In the genomic region with DNA sequence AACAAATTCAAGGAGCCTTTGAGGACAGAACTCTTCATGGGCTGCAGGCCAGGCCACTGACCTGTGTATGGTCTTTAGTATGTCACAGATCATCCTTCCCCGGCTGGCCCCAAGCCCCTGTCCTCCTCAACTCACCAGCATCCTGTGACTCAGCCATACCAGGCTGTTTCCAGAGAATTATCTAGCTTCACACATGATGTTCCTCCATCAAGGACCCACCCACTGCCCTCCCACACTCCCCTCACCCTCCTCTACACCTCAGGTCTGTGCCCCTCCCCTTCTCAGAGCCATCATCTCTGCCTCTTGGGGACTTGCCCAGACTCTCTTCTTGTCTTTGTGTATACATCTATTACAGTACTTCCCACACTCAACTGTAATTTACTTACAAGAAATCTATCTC, we compare ENCODE assay signal across 1 cellular context.
TF ChIP-seq lines count a peak whose summit lies in the region.

No MANE protein-coding gene starts in this region.

TF ChIP-seq in K562, 482 proteins besides CTCF, POLR2A, EP300 and RAD21 (continued from another document):
- TF ChIP-seq, protein P1, sequence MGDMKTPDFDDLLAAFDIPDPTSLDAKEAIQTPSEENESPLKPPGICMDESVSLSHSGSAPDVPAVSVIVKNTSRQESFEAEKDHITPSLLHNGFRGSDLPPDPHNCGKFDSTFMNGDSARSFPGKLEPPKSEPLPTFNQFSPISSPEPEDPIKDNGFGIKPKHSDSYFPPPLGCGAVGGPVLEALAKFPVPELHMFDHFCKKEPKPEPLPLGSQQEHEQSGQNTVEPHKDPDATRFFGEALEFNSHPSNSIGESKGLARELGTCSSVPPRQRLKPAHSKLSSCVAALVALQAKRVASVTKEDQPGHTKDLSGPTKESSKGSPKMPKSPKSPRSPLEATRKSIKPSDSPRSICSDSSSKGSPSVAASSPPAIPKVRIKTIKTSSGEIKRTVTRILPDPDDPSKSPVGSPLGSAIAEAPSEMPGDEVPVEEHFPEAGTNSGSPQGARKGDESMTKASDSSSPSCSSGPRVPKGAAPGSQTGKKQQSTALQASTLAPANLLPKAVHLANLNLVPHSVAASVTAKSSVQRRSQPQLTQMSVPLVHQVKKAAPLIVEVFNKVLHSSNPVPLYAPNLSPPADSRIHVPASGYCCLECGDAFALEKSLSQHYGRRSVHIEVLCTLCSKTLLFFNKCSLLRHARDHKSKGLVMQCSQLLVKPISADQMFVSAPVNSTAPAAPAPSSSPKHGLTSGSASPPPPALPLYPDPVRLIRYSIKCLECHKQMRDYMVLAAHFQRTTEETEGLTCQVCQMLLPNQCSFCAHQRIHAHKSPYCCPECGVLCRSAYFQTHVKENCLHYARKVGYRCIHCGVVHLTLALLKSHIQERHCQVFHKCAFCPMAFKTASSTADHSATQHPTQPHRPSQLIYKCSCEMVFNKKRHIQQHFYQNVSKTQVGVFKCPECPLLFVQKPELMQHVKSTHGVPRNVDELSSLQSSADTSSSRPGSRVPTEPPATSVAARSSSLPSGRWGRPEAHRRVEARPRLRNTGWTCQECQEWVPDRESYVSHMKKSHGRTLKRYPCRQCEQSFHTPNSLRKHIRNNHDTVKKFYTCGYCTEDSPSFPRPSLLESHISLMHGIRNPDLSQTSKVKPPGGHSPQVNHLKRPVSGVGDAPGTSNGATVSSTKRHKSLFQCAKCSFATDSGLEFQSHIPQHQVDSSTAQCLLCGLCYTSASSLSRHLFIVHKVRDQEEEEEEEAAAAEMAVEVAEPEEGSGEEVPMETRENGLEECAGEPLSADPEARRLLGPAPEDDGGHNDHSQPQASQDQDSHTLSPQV (IDR thresholded peaks at IDR 0.05): no peak
- peak; percentile 40 for TF ChIP-seq FOSL1 (tag; conservative IDR thresholded peaks at IDR 0.05)
